In genomic region chr1:111615874-111616715, GRCh38 we compare ENCODE assay signal across 8 cellular contexts. TPM values are rescaled to one million over a fixed set of nuclear protein-coding genes. Genes with fewer than 3 reads are reported as not detected.
DNase-seq lines count a peak whose midpoint lies in the region; ATAC-seq, FAIRE-seq and TF ChIP-seq lines count a peak whose summit lies in the region.

No MANE protein-coding gene starts in this region.

- no peak for FAIRE-seq in K562 (lab: Jason Lieb, UNC)

- 30% methylated on average over 3 of the region's 3 CpGs for WGBS in K562 (ENCODE audit: insufficient coverage, low coverage, missing lambda C conversion rate)

- POLR2A ChIA-PET in K562 (lab: Yijun Ruan, JAX) = interaction anchor here (0.7 to 1.6 kb wide), 4 partner anchors 12 to 830 kb away, joined by 3 to 5 read pairs (median 4); no protein-coding TSS in a partner anchor

- peaks cover 14% of the 10 kb centered on the region for H3K79me2 ChIP-seq in K562 (ENCODE audit: control insufficient read depth, insufficient read depth, low read length)

- peak overlapping the region; percentile 74 for H2AFZ ChIP-seq in K562 (ENCODE audit: low read depth, low read length)

- H3K36me3 ChIP-seq in K562 (ENCODE audit: control insufficient read depth, insufficient read depth, low read length) (no peaks in the 10 kb centered on the region), left ventricle myocardium inferior (no peaks in the 10 kb centered on the region)

- TF ChIP-seq RAD21 in K562 (CRISPR knock-in tag; conservative IDR thresholded peaks at IDR 0.05 in 1 of 2, IDR thresholded peaks at IDR 0.05 in 1 of 2) = no peak

- TF ChIP-seq CTCF in GM12865 (IDR thresholded peaks at IDR 0.05; ENCODE audit: insufficient read depth, low read depth, low read length, missing control alignments) (no peak), K562 (IDR thresholded peaks at IDR 0.05 in 2 of 3, conservative IDR thresholded peaks at IDR 0.05 in 1 of 3; ENCODE audit: insufficient read depth in 2 of 3, low read depth in 1 of 3, low read length in 3 of 3) (no peak), left ventricle myocardium inferior (IDR thresholded peaks at IDR 0.05; ENCODE audit: borderline replicate concordance) (no peak)

- no peak for TF ChIP-seq EP300 in K562 (IDR thresholded peaks at IDR 0.05; ENCODE audit: low read length)

- no peak for TF ChIP-seq POLR2A in K562 (conservative IDR thresholded peaks at IDR 0.05)

- peak overlapping the region; percentile 8; the same call in 1 of the 3 replicates for H3K27ac ChIP-seq in K562 (ENCODE audit: extremely low read depth, low read depth, low read length)
- no peak overlapping the region for H3K27ac ChIP-seq in left ventricle myocardium inferior (replicated peaks)

- intact Hi-C loops in K562 (cut with micrococcal nuclease) (no loop called here), left ventricle myocardium inferior (cut with micrococcal nuclease) (no loop called here)

- no peak overlapping the region for H3K4me2 ChIP-seq in K562 (ENCODE audit: insufficient read depth, low read length)

- CTCF ChIA-PET in K562 (lab: Yijun Ruan, JAX; ENCODE audit: low intra/inter-chr PET ratio) = no interaction called here

- H3K4me3 ChIP-seq in GM12865 (ENCODE audit: low read depth, low read length) (peak overlapping the region; percentile 9; the same call in 1 of the 2 replicates), K562 (no peak overlapping the region), left ventricle myocardium inferior (no peak overlapping the region)

- no peaks in the 10 kb centered on the region for H3K9me3 ChIP-seq in K562 (replicated peaks; ENCODE audit: control insufficient read depth, insufficient read depth, low read depth, low read length)
- no peaks in the 10 kb centered on the region for H3K9me3 ChIP-seq in left ventricle myocardium inferior (replicated peaks)

- no peak overlapping the region for H3K9ac ChIP-seq in K562 (ENCODE audit: insufficient read depth in 1 of 2, low read depth in 2 of 2, low read length in 2 of 2)

- H4K20me1 ChIP-seq in K562 (replicated peaks; ENCODE audit: control insufficient read depth, insufficient read depth, low read length) = no peaks in the 10 kb centered on the region

- in situ Hi-C loops in K562 (cut with MboI) = no loop called here

- no peaks in the 10 kb centered on the region for H3K9me1 ChIP-seq in K562 (ENCODE audit: control insufficient read depth, insufficient read depth, low read length)

- no peaks in the 10 kb centered on the region for H3K27me3 ChIP-seq in K562 (ENCODE audit: control insufficient read depth in 2 of 2, insufficient read depth in 2 of 2, low read length in 2 of 2)
- H3K27me3 ChIP-seq in left ventricle myocardium inferior (ENCODE audit: low read depth) = no peaks in the 10 kb centered on the region

- peak; percentile 92 for DNase-seq in GM12865 (ENCODE audit: low read depth)
- peak; percentile 61 to 73 for DNase-seq in NOMO-1 (lab: John Stamatoyannopoulos, UW; ENCODE audit: unreplicated experiment in 2 of 2)
- DNase-seq in K562 (ENCODE audit: extremely low read depth in 1 of 4, low spot score in 3 of 4) = no peak
- DNase-seq in NCI-H146 (lab: John Stamatoyannopoulos, UW) = no peak
- no peak for DNase-seq in iPS-NIHi7 (ENCODE audit: extremely low spot score)
- DNase-seq in cerebellar cortex (ENCODE audit: low spot score) = no peak
- DNase-seq in left ventricle myocardium inferior = no peak

- peak; percentile 52 for ATAC-seq in GM21723 (IDR thresholded peaks at IDR 0.05; ENCODE audit: unreplicated experiment)
- ATAC-seq in K562 = no peak

- no TSS peak for BruUV-seq in K562 (replicated peaks; lab: Mats Ljungman, UMichigan)

- H3K4me1 ChIP-seq in K562 (replicated peaks in 1 of 2; ENCODE audit: control insufficient read depth in 2 of 2, insufficient read depth in 2 of 2, low read length in 2 of 2) = peaks cover 3 to 31% of the 10 kb centered on the region in 2 experiments
- peaks cover 40% of the 10 kb centered on the region for H3K4me1 ChIP-seq in left ventricle myocardium inferior

TF ChIP-seq in K562, 482 proteins besides CTCF, POLR2A, EP300 and RAD21:
- TF ChIP-seq SMARCE1 (IDR thresholded peaks at IDR 0.05) = peak; percentile 40; the same call in 1 of the 2 replicates
- no peak for TF ChIP-seq PTTG1 (tag; IDR thresholded peaks at IDR 0.05; ENCODE audit: low read depth)
- no peak for TF ChIP-seq POLR3A (IDR thresholded peaks at IDR 0.05; ENCODE audit: borderline replicate concordance, extremely low read depth, insufficient read depth, insufficient read length)
- peak; percentile 23; the same call in 1 of the 2 replicates for TF ChIP-seq MTA1 (IDR thresholded peaks at IDR 0.05; ENCODE audit: borderline replicate concordance)
- peak; percentile 61; the same call in 1 of the 2 replicates for TF ChIP-seq CTBP1 (IDR thresholded peaks at IDR 0.05; ENCODE audit: borderline replicate concordance)
- peak; percentile 50 for TF ChIP-seq ZEB2 (IDR thresholded peaks at IDR 0.05)
- peak; percentile 70 for TF ChIP-seq MEIS2 (IDR thresholded peaks at IDR 0.05; ENCODE audit: partially characterized antibody)
- peak; percentile 49; the same call in 1 of the 2 replicates for TF ChIP-seq PKNOX1 (IDR thresholded peaks at IDR 0.05)
- no peak for TF ChIP-seq GABPB2 (CRISPR knock-in tag; conservative IDR thresholded peaks at IDR 0.05)
- peak; percentile 99 for TF ChIP-seq SPI1 (IDR thresholded peaks at IDR 0.05; ENCODE audit: borderline replicate concordance, low read depth, low read length)
- 0 out of 2 replicates have a peak, but pooled peaks have one; percentile 19 for TF ChIP-seq HMBOX1 (IDR thresholded peaks at IDR 0.05)
- TF ChIP-seq PBX2 (CRISPR knock-in tag; IDR thresholded peaks at IDR 0.05; ENCODE audit: low read depth) = no peak
- peak; percentile 52 for TF ChIP-seq PBX2 (tag; conservative IDR thresholded peaks at IDR 0.05; ENCODE audit: low read depth)

RNA-seq across cellular contexts. Expression of gene RAP1A, which starts 3.5 kb away (rescaled TPM):
- total RNA-seq in K562 (2011; cell fraction: chromatin; rRNA removed; ENCODE audit: low replicate concordance) = 4.2 and 14.3 TPM in 2 replicates
- total RNA-seq in K562 (2011; cell fraction: nucleolus; rRNA removed) = 2.2 and 3.4 TPM in 2 replicates
- 7.9 and 18.7 TPM in 2 replicates for total RNA-seq in K562 (2011; cell fraction: nucleoplasm; rRNA removed)
- 13.4 and 19.0 TPM in 2 replicates for total RNA-seq in K562 (2014; rRNA removed)
- total RNA-seq in K562 (2014; rRNA removed; fragmentation: Illumina TruSeq; extraction: Trizol) = 32.5 and 40.1 TPM in 2 replicates
- 19.4 and 24.5 TPM in 2 replicates for total RNA-seq in K562 (2015; rRNA removed; fragmentation: Illumina TruSeq; extraction: Trizol)
- total RNA-seq in K562 (2021) = 57.6 and 60.7 TPM in 2 replicates
- polyA plus RNA-seq in K562 (2011; rRNA removed) = 49.0 and 77.3 TPM in 2 replicates
- polyA plus RNA-seq in K562 (2011; cell fraction: cytosol; rRNA removed) = 11.3 and 24.6 TPM in 2 replicates
- polyA plus RNA-seq in K562 (2011; cell fraction: nucleus; rRNA removed) = 6.6 and 11.5 TPM in 2 replicates
- 68.6 and 95.0 TPM in 2 replicates for polyA plus RNA-seq in K562 (2012)
- 68.8 and 86.2 TPM in 2 replicates for polyA plus RNA-seq in K562 (2014; fragmentation: Illumina TruSeq; extraction: Trizol)
- 10 to 100 TPM; 21.3 to 28.9 TPM for polyA plus RNA-seq in K562 (2014; fragmentation: Nextera tagmentation; extraction: Ambion mirVana)
- 45.9 and 48.2 TPM in 2 replicates for polyA plus RNA-seq in K562 (2014; rRNA removed)
- 49.7 and 52.8 TPM in 2 replicates for polyA minus RNA-seq in K562 (2011; rRNA and poly(A)+ RNA removed)
- polyA minus RNA-seq in K562 (2011; cell fraction: cytosol; rRNA and poly(A)+ RNA removed) = 20.3 and 24.0 TPM in 2 replicates
- 4.7 and 9.1 TPM in 2 replicates for polyA minus RNA-seq in K562 (2011; cell fraction: nucleus; rRNA and poly(A)+ RNA removed)
- total RNA-seq in left ventricle myocardium inferior = 112 TPM

Comparison
In these comparisons a context has a peak if more than half of its experiments do, and no peak if none do; other contexts are left out.
1. DNase-seq: peak in GM12865 (single experiment) and NOMO-1 (2 of 2); none in K562 (0 of 4), NCI-H146 (single experiment), iPS-NIHi7 (single experiment), cerebellar cortex (single experiment) and left ventricle myocardium inferior (single experiment).